Comparison of ENCODE assay signal across 1 cellular context in the genomic region with DNA sequence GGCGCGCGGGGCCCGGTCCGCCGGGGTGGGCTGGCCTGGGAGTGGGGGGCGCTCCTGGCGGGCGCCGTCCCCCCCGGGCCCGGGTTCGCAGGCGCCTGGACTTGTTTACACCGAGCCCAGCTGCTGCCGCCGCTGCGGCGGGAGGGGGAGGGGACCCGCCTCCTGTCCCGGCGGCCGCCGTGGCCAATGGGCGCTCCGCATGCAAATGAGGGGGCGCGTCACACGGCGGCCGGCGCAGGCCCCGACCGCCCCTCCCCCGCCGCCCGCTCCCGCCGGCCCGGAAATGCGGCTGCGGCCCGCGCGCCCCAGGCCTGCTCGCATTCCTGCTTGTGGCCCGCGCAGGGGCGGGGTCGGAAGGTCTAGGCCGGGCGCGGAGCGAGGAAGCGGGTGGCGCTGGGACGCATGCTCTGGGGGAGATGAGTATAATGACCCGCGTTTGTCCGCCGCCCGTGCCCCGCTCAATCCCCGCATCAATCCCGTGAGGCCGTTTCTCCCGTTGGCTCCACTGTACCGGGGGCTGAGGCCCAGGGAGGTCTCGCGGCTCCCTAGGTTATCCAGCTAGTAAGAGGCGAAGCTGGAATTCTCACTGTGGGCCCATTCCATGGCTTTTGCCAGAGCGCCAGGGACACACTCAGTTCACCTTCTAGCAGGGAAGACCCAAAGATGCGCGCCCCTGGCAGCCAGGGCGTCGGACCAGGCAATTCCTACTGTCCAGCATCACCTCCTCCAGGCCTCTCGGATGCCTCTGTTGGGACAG.
TF ChIP-seq lines count a peak whose summit lies in the region.

A gene with protein sequence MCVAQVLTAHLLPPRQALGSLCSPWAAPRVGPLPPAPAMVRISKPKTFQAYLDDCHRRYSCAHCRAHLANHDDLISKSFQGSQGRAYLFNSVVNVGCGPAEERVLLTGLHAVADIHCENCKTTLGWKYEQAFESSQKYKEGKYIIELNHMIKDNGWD (minus strand): TSS at position 109 of the 757 bp plus-strand sequence. CDS start 731 bp downstream, outside the sequence.

TF ChIP-seq in K562, 482 proteins besides CTCF, POLR2A, EP300 and RAD21 (continued from another document):
- 0 out of 2 replicates have a peak, but pooled peaks have one; percentile 50 for TF ChIP-seq MTA3 (IDR thresholded peaks at IDR 0.05; ENCODE audit: borderline replicate concordance)
- peak; percentile 82 for TF ChIP-seq L3MBTL2 (IDR thresholded peaks at IDR 0.05)
- no peak for TF ChIP-seq JUN (IDR thresholded peaks at IDR 0.05; ENCODE audit: borderline replicate concordance, low read depth, low read length)
- TF ChIP-seq JUN (CRISPR knock-in tag; IDR thresholded peaks at IDR 0.05; ENCODE audit: borderline replicate concordance) = no peak
- TF ChIP-seq ELF1 (tag; IDR thresholded peaks at IDR 0.05) = peak; percentile 92
- TF ChIP-seq EP400 (IDR thresholded peaks at IDR 0.05) = peak; percentile 56; the same call in 1 of the 2 replicates
- peak; percentile 33 to 97; a peak in 3 of 4 replicates for TF ChIP-seq TEAD1 (CRISPR knock-in tag; IDR thresholded peaks at IDR 0.05)
- peak; percentile 76 for TF ChIP-seq CCNT2 (IDR thresholded peaks at IDR 0.05; ENCODE audit: borderline replicate concordance, extremely low read depth, insufficient read length, low read depth, low read length)
- TF ChIP-seq NFRKB (IDR thresholded peaks at IDR 0.05; ENCODE audit: low read depth) = 0 out of 2 replicates have a peak, but pooled peaks have one; percentile 29
- TF ChIP-seq BHLHE40 (IDR thresholded peaks at IDR 0.05; ENCODE audit: low read length) = 0 out of 2 replicates have a peak, but pooled peaks have one; percentile 35
- TF ChIP-seq, protein P1, sequence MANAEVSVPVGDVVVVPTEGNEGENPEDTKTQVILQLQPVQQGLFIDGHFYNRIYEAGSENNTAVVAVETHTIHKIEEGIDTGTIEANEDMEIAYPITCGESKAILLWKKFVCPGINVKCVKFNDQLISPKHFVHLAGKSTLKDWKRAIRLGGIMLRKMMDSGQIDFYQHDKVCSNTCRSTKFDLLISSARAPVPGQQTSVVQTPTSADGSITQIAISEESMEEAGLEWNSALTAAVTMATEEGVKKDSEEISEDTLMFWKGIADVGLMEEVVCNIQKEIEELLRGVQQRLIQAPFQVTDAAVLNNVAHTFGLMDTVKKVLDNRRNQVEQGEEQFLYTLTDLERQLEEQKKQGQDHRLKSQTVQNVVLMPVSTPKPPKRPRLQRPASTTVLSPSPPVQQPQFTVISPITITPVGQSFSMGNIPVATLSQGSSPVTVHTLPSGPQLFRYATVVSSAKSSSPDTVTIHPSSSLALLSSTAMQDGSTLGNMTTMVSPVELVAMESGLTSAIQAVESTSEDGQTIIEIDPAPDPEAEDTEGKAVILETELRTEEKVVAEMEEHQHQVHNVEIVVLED (CRISPR knock-in tag; IDR thresholded peaks at IDR 0.05) = peak; percentile 39; the same call in 1 of the 2 replicates
- peak; percentile 77 for TF ChIP-seq FOXP1 (CRISPR knock-in tag; IDR thresholded peaks at IDR 0.05)
- TF ChIP-seq, protein P2, sequence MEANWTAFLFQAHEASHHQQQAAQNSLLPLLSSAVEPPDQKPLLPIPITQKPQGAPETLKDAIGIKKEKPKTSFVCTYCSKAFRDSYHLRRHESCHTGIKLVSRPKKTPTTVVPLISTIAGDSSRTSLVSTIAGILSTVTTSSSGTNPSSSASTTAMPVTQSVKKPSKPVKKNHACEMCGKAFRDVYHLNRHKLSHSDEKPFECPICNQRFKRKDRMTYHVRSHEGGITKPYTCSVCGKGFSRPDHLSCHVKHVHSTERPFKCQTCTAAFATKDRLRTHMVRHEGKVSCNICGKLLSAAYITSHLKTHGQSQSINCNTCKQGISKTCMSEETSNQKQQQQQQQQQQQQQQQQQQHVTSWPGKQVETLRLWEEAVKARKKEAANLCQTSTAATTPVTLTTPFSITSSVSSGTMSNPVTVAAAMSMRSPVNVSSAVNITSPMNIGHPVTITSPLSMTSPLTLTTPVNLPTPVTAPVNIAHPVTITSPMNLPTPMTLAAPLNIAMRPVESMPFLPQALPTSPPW (CRISPR knock-in tag; IDR thresholded peaks at IDR 0.05) = peak; percentile 94
- TF ChIP-seq, protein P3, sequence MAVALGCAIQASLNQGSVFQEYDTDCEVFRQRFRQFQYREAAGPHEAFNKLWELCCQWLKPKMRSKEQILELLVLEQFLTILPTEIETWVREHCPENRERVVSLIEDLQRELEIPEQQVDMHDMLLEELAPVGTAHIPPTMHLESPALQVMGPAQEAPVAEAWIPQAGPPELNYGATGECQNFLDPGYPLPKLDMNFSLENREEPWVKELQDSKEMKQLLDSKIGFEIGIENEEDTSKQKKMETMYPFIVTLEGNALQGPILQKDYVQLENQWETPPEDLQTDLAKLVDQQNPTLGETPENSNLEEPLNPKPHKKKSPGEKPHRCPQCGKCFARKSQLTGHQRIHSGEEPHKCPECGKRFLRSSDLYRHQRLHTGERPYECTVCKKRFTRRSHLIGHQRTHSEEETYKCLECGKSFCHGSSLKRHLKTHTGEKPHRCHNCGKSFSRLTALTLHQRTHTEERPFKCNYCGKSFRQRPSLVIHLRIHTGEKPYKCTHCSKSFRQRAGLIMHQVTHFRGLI (CRISPR knock-in tag; IDR thresholded peaks at IDR 0.05) = 0 out of 2 replicates have a peak, but pooled peaks have one; percentile 42
- TF ChIP-seq, protein P4, sequence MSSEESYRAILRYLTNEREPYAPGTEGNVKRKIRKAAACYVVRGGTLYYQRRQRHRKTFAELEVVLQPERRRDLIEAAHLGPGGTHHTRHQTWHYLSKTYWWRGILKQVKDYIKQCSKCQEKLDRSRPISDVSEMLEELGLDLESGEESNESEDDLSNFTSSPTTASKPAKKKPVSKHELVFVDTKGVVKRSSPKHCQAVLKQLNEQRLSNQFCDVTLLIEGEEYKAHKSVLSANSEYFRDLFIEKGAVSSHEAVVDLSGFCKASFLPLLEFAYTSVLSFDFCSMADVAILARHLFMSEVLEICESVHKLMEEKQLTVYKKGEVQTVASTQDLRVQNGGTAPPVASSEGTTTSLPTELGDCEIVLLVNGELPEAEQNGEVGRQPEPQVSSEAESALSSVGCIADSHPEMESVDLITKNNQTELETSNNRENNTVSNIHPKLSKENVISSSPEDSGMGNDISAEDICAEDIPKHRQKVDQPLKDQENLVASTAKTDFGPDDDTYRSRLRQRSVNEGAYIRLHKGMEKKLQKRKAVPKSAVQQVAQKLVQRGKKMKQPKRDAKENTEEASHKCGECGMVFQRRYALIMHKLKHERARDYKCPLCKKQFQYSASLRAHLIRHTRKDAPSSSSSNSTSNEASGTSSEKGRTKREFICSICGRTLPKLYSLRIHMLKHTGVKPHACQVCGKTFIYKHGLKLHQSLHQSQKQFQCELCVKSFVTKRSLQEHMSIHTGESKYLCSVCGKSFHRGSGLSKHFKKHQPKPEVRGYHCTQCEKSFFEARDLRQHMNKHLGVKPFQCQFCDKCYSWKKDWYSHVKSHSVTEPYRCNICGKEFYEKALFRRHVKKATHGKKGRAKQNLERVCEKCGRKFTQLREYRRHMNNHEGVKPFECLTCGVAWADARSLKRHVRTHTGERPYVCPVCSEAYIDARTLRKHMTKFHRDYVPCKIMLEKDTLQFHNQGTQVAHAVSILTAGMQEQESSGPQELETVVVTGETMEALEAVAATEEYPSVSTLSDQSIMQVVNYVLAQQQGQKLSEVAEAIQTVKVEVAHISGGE (CRISPR knock-in tag; IDR thresholded peaks at IDR 0.05) = 0 out of 6 replicates have a peak, but pooled peaks of 1 of the 3 experiments have one; percentile 14
- TF ChIP-seq, protein P5, sequence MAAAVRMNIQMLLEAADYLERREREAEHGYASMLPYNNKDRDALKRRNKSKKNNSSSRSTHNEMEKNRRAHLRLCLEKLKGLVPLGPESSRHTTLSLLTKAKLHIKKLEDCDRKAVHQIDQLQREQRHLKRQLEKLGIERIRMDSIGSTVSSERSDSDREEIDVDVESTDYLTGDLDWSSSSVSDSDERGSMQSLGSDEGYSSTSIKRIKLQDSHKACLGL (CRISPR knock-in tag; IDR thresholded peaks at IDR 0.05; ENCODE audit: borderline replicate concordance, poor library complexity, severe bottlenecking) = no peak
- TF ChIP-seq, protein P6, sequence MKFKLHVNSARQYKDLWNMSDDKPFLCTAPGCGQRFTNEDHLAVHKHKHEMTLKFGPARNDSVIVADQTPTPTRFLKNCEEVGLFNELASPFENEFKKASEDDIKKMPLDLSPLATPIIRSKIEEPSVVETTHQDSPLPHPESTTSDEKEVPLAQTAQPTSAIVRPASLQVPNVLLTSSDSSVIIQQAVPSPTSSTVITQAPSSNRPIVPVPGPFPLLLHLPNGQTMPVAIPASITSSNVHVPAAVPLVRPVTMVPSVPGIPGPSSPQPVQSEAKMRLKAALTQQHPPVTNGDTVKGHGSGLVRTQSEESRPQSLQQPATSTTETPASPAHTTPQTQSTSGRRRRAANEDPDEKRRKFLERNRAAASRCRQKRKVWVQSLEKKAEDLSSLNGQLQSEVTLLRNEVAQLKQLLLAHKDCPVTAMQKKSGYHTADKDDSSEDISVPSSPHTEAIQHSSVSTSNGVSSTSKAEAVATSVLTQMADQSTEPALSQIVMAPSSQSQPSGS (CRISPR knock-in tag; IDR thresholded peaks at IDR 0.05) = no peak
TF ChIP-seq in K562: peak in this region for 85.
